Comparison of ENCODE assay signal across 26 cellular contexts in the genomic region with DNA sequence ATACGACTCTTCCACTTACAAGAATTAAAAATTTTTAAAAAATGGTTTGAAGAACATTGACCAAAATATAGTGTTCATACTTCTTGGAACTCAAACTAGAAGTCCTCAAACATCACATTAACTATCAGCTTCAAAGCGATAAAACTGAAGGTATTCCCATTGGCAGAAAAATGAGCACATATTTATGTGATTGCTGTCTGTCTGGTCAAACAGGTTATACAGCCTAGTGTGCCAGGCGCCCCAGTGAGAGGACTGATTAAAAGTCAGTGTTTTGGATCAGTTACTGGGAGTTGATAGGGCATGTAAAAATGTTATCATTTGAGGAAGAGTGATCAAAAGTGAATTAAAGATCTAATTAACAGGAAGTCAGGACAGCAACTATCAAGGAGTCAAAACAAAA.
DNase-seq lines count a peak whose midpoint lies in the region; ATAC-seq, FAIRE-seq and TF ChIP-seq lines count a peak whose summit lies in the region.
"Had no signal": no experiment of that assay in that cellular context is flagged by ENCODE, and none has a peak within 500 bp of the region (broad histone marks: within the 10 kb centered on the region; RNA-seq: fewer than 3 reads in every experiment).

No MANE protein-coding gene starts in this region.

- H3K4me3 Mint-ChIP-seq in Calu3 (ENCODE audit: low read depth, unreplicated experiment): no peak overlapping the region
- H3K4me3 Mint-ChIP-seq: CD8-positive, alpha-beta T cell had no signal

- peak; percentile 38 for DNase-seq in Calu3
- peak; percentile 70 for DNase-seq in bronchial epithelial cell (ENCODE audit: low read depth)
- DNase-seq in prostate gland (ENCODE audit: low spot score): peak; percentile 16
- DNase-seq in vagina (ENCODE audit: extremely low spot score in 2 of 2): no peak
- no peak for DNase-seq in RPMI8226
- no peak for DNase-seq in HuH-7 (ENCODE audit: low spot score)
- DNase-seq: C1 segment of cervical spinal cord; Caco-2; CD8-positive, alpha-beta T cell; DMS 273 treated with DMSO at 0.1 percent for 48 hours; DND-41; KBM-7; MM.1S; NCI-H1694; NCI-H2081; NCI-H524; NCI-H82; NK-92 treated with Interleukin-12 subunit alpha and Interleukin-12 subunit beta, amount 100 ng/mL, for 24 hours; Peyer's patch; SK-N-SH; SW 1271 had no signal

- no peak for FAIRE-seq in bronchial epithelial cell (lab: Jason Lieb, UNC)
- FAIRE-seq: GM12892, H54, HepG2 had no signal

- TF ChIP-seq CTCF in Calu3 (IDR thresholded peaks at IDR 0.05; ENCODE audit: unreplicated experiment) (no peak), bronchial epithelial cell (IDR thresholded peaks at IDR 0.05; ENCODE audit: insufficient read depth, low read length, severe bottlenecking) (no peak), prostate gland (IDR thresholded peaks at IDR 0.05) (no peak), vagina (IDR thresholded peaks at IDR 0.05) (no peak)

- no peak overlapping the region for H3K27ac ChIP-seq in prostate gland
- no peak overlapping the region for H3K27ac ChIP-seq in vagina
- H3K27ac ChIP-seq: Peyer's patch had no signal

- peaks cover 21% of the 10 kb centered on the region for H3K9me3 Mint-ChIP-seq in Calu3 (ENCODE audit: low read depth, unreplicated experiment)

- H3K27me3 ChIP-seq in bronchial epithelial cell (ENCODE audit: control insufficient read depth, insufficient read depth, low read length) (no peaks in the 10 kb centered on the region), prostate gland (replicated peaks; ENCODE audit: insufficient read depth) (no peaks in the 10 kb centered on the region), vagina (no peaks in the 10 kb centered on the region)
- H3K27me3 ChIP-seq: Peyer's patch had no signal

- WGBS in prostate gland: 36% methylated on average over 3 of the region's 3 CpGs

- H3K4me1 ChIP-seq in prostate gland (replicated peaks) (no peaks in the 10 kb centered on the region), vagina (no peaks in the 10 kb centered on the region)
- H3K4me1 ChIP-seq: Caco-2, Peyer's patch had no signal

- H3K27me3 Mint-ChIP-seq in Calu3 (ENCODE audit: unreplicated experiment): no peaks in the 10 kb centered on the region

- no peaks in the 10 kb centered on the region for H3K9me3 ChIP-seq in prostate gland
- H3K9me3 ChIP-seq in vagina: no peaks in the 10 kb centered on the region
- H3K9me3 ChIP-seq: Caco-2, Peyer's patch, SK-N-SH had no signal

- no peak for TF ChIP-seq POLR2A in prostate gland (IDR thresholded peaks at IDR 0.05)
- no peak for TF ChIP-seq POLR2A in vagina (IDR thresholded peaks at IDR 0.05)

- H3K4me3 ChIP-seq in bronchial epithelial cell (ENCODE audit: low read depth, low read length): no peak overlapping the region
- no peak overlapping the region for H3K4me3 ChIP-seq in prostate gland
- H3K4me3 ChIP-seq in vagina: no peak overlapping the region
- H3K4me3 ChIP-seq: Peyer's patch had no signal

- H3K36me3 Mint-ChIP-seq in Calu3 (ENCODE audit: insufficient read depth, unreplicated experiment): no peaks in the 10 kb centered on the region
- H3K36me3 Mint-ChIP-seq: CD8-positive, alpha-beta T cell had no signal

- TF ChIP-seq EP300 in Ishikawa (IDR thresholded peaks at IDR 0.05; ENCODE audit: borderline replicate concordance): no peak

- CTCF ChIA-PET in Calu3 (lab: Charles Lee): no interaction called here

- H3K4me1 Mint-ChIP-seq in Calu3 (ENCODE audit: low read depth, unreplicated experiment): peaks cover 8% of the 10 kb centered on the region

- no peaks in the 10 kb centered on the region for H3K36me3 ChIP-seq in bronchial epithelial cell (ENCODE audit: control insufficient read depth, insufficient read depth, low read length)
- H3K36me3 ChIP-seq in prostate gland: no peaks in the 10 kb centered on the region
- H3K36me3 ChIP-seq in vagina: no peaks in the 10 kb centered on the region
- H3K36me3 ChIP-seq: Peyer's patch had no signal

- no peak overlapping the region for H3K27ac Mint-ChIP-seq in Calu3 (ENCODE audit: unreplicated experiment)
- H3K27ac Mint-ChIP-seq: CD8-positive, alpha-beta T cell had no signal

- TF ChIP-seq RAD21 in Ishikawa (IDR thresholded peaks at IDR 0.05; ENCODE audit: low read depth): no peak

- intact Hi-C loops in Calu3 (cut with micrococcal nuclease; ENCODE audit: unreplicated experiment) (no loop called here), prostate gland (cut with DNase I) (no loop called here), vagina (cut with DNase I) (loop anchor here (10.0 kb wide), 1 partner anchor 533 kb away; no protein-coding TSS in a partner anchor)

- ATAC-seq in GM18519 (IDR thresholded peaks at IDR 0.05; ENCODE audit: low FRiP score, unreplicated experiment): no peak
- ATAC-seq: CD8-positive, alpha-beta T cell; HepG2 had no signal

- no TSS peak for BruUV-seq in Calu3 (replicated peaks; lab: Mats Ljungman, UMichigan)

TF ChIP-seq in Ishikawa, 13 proteins besides CTCF, POLR2A, EP300 and RAD21:
- peak; percentile 54 for TF ChIP-seq NFIC (IDR thresholded peaks at IDR 0.05)
- TF ChIP-seq, protein P1, sequence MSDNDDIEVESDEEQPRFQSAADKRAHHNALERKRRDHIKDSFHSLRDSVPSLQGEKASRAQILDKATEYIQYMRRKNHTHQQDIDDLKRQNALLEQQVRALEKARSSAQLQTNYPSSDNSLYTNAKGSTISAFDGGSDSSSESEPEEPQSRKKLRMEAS (IDR thresholded peaks at IDR 0.05): no peak

Comparison
In these comparisons a context has a peak if more than half of its experiments do, and no peak if none do; other contexts are left out.
1. DNase-seq: peak in Calu3 (single experiment), bronchial epithelial cell (single experiment) and prostate gland (single experiment); none in vagina (0 of 2), RPMI8226 (single experiment) and HuH-7 (single experiment).